In genomic region chr17:8668181-8668740, GRCh38 we compare ENCODE assay signal across 16 cellular contexts.
"Had no signal": no experiment of that assay in that cellular context is flagged by ENCODE, and none has a peak within 500 bp of the region (broad histone marks: within the 10 kb centered on the region; RNA-seq: fewer than 3 reads in every experiment).

No MANE protein-coding gene starts in this region.

- H3K4me1 ChIP-seq: suprapubic skin had no signal

- H3K9me3 Mint-ChIP-seq: effector memory CD8-positive, alpha-beta T cell; natural killer cell; neural crest cell; stimulated activated effector memory CD8-positive, alpha-beta T cell treated with anti-CD3 and anti-CD28 coated beads, Interleukin-12 subunit alpha, Interleukin-12 subunit beta, amount 100 ng/mL, for 72 hours had no signal

- H3K36me3 ChIP-seq: heart right ventricle, suprapubic skin, tibial nerve had no signal

- H3K4me1 Mint-ChIP-seq: natural killer cell; stimulated activated effector memory CD8-positive, alpha-beta T cell treated with anti-CD3 and anti-CD28 coated beads, Interleukin-12 subunit alpha, Interleukin-12 subunit beta, amount 100 ng/mL, for 72 hours had no signal

- H3K9me3 ChIP-seq: heart right ventricle, suprapubic skin, tibial nerve had no signal

- ATAC-seq: effector memory CD8-positive, alpha-beta T cell; heart right ventricle; left lobe of liver; natural killer cell; right cardiac atrium; stimulated activated effector memory CD8-positive, alpha-beta T cell treated with anti-CD3 and anti-CD28 coated beads, Interleukin-12 subunit alpha, Interleukin-12 subunit beta, amount 100 ng/mL, for 72 hours; stimulated activated naive CD8-positive, alpha-beta T cell treated with anti-CD3 and anti-CD28 coated beads, Interleukin-15, Interleukin-2, amounts not matched to agents 100 U/mL and 50 U/mL, for 24 hours had no signal

- H3K4me3 ChIP-seq: heart right ventricle, suprapubic skin, tibial nerve had no signal

- H3K27ac Mint-ChIP-seq: effector memory CD8-positive, alpha-beta T cell; natural killer cell; stimulated activated effector memory CD8-positive, alpha-beta T cell treated with anti-CD3 and anti-CD28 coated beads, Interleukin-12 subunit alpha, Interleukin-12 subunit beta, amount 100 ng/mL, for 72 hours had no signal

- H3K27me3 ChIP-seq: suprapubic skin, tibial nerve had no signal

- H3K4me3 Mint-ChIP-seq: effector memory CD8-positive, alpha-beta T cell; natural killer cell; neural crest cell; stimulated activated effector memory CD8-positive, alpha-beta T cell treated with anti-CD3 and anti-CD28 coated beads, Interleukin-12 subunit alpha, Interleukin-12 subunit beta, amount 100 ng/mL, for 72 hours had no signal

- H3K36me3 Mint-ChIP-seq: natural killer cell; stimulated activated effector memory CD8-positive, alpha-beta T cell treated with anti-CD3 and anti-CD28 coated beads, Interleukin-12 subunit alpha, Interleukin-12 subunit beta, amount 100 ng/mL, for 72 hours had no signal

- DNase-seq: central memory CD4-positive, alpha-beta T cell; effector memory CD8-positive, alpha-beta T cell; erythroblast; heart right ventricle; hypothalamus; mammary epithelial cell; natural killer cell; right cardiac atrium; stimulated activated CD4-positive, alpha-beta T cell treated with anti-CD3 and anti-CD28 coated beads, Interleukin-4, amount 100 ng/mL, for 1 hour; stimulated activated CD8-positive, alpha-beta memory T cell treated with anti-CD3 and anti-CD28 coated beads, Interleukin-4, amount 100 ng/mL, for 48 hours; stimulated activated naive CD8-positive, alpha-beta T cell treated with anti-CD3 and anti-CD28 coated beads, Interleukin-15, Interleukin-2, amounts not matched to agents 100 U/mL and 50 U/mL, for 24 hours had no signal

- H3K27ac ChIP-seq: heart right ventricle, suprapubic skin, tibial nerve had no signal
